ENCODE assay signal across 14 cellular contexts in the genomic region with DNA sequence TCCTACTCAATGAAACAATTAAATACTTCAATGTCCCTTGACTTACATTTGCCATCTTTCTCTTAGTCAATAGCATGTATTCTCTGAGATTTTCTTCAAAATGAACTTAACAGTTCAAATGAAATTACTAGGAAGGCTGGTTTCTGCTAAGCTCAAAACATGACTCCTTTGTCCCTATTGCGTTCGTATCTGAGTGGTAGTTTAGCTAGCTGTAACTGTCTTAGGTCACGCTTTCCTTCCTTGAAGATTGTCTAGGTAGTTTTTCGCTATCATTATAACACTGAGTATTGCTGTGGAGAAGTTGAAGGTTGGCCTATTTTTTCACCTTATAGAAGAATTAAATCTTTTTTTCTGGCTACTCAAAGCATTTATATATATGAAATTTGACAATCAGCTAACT.
"Had no signal": no experiment of that assay in that cellular context is flagged by ENCODE, and none has a peak within 500 bp of the region (broad histone marks: within the 10 kb centered on the region; RNA-seq: fewer than 3 reads in every experiment).

No MANE protein-coding gene starts in this region.

- DNase-seq: activated naive CD4-positive, alpha-beta T cell treated with anti-CD3 and anti-CD28 coated beads for 36 hours; activated naive CD8-positive, alpha-beta T cell treated with anti-CD3 and anti-CD28 coated beads, Interleukin-2, amount 10 ng/mL, durations not matched to agents 7 days and 5 days; activated T-cell treated with anti-CD3 and anti-CD28 coated beads, Interleukin-2, amount 50 U/mL, for 24 hours; amniotic stem cell; heart left ventricle; islet precursor cell; left cardiac atrium; pancreas; psoas muscle; spleen; stimulated activated CD4-positive, alpha-beta T cell treated with anti-CD3 and anti-CD28 coated beads, Interleukin-4, amount 100 ng/mL, for 24 hours; stimulated activated naive CD4-positive, alpha-beta T cell treated with Interleukin-2 at 50 U/mL for 16 hours; WERI-Rb-1 had no signal

- FAIRE-seq: bronchial epithelial cell had no signal
